In the genomic region with DNA sequence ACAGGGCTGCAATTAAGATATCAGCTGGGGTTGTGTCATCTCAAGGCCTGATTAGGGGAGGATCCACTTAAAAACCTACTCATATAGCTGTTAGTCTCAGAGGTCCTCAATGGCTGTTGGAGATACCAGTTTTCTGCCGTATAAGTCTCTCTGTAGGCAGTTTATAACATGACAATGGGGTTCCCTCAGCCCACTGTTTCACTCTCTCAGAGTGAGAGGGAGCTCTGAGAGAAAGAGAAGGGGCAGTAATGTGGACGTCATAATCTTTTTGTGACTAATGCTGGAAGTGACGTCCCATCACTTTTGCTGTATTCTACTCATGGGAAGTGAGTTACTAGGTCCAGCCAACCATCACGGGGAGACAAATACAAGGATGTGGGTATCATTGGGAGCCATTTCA, we compare ENCODE assay signal across 28 cellular contexts.
DNase-seq lines count a peak whose midpoint lies in the region; ATAC-seq lines count a peak whose summit lies in the region.
"Had no signal": no experiment of that assay in that cellular context is flagged by ENCODE, and none has a peak within 500 bp of the region (broad histone marks: within the 10 kb centered on the region; RNA-seq: fewer than 3 reads in every experiment).

No MANE protein-coding gene starts in this region.

- H3K27me3 ChIP-seq in mesendoderm (ENCODE audit: insufficient read depth, low read length, poor library complexity), result no peaks in the 10 kb centered on the region
- H3K27me3 ChIP-seq: heart left ventricle, ovary, testis had no signal

- no peak overlapping the region for H3K18ac ChIP-seq in mesendoderm (ENCODE audit: low read length)

- DNase-seq in activated CD8-positive, alpha-beta memory T cell treated with anti-CD3 and anti-CD28 coated beads, Interleukin-2, amount 10 ng/mL, durations not matched to agents 7 days and 5 days, result no peak
- DNase-seq in activated CD8-positive, alpha-beta memory T cell treated with anti-CD3 and anti-CD28 coated beads for 24 hours, result no peak
- DNase-seq in T-helper 17 cell (no peak), mesendoderm (peak; percentile 34), SKM-1 treated with dmso at 0.1 percent for 144 hours (lab: John Stamatoyannopoulos, UW; ENCODE audit: unreplicated experiment) (no peak)
- DNase-seq: activated CD4-positive, alpha-beta memory T cell treated with anti-CD3 and anti-CD28 coated beads for 36 hours; activated effector memory CD4-positive, alpha-beta T cell treated with Interleukin-2 at 50 U/mL for 16 hours; activated naive CD8-positive, alpha-beta T cell treated with anti-CD3 and anti-CD28 coated beads for 36 hours; aorta; GOT3; heart left ventricle; kidney; midbrain; MM.1S; naive thymus-derived CD4-positive, alpha-beta T cell; NCI-H1930; NCI-H524 treated with DMSO at 0.1 percent for 48 hours; ovary; SK-N-SH; stimulated activated naive CD8-positive, alpha-beta T cell treated with anti-CD3 and anti-CD28 coated beads, Interleukin-15, Interleukin-2, amounts not matched to agents 100 U/mL and 50 U/mL, for 24 hours; testis had no signal

- no peak for ATAC-seq in activated CD8-positive, alpha-beta memory T cell treated with anti-CD3 and anti-CD28 coated beads, Interleukin-2, amount 10 ng/mL, durations not matched to agents 7 days and 5 days
- ATAC-seq in T-helper 17 cell (peak; percentile 10), GM21423 (IDR thresholded peaks at IDR 0.05; ENCODE audit: unreplicated experiment) (no peak), HG03175 (IDR thresholded peaks at IDR 0.05; ENCODE audit: unreplicated experiment) (no peak)
- ATAC-seq in stimulated activated memory B cell treated with anti-CD40 and anti-IgM and Interleukin-4, amounts not matched to agents 10 μg/mL and 1 μg/mL and 100 μg/mL, for 72 hours, result no peak
- ATAC-seq: activated CD4-positive, CD25-positive, alpha-beta regulatory T cell treated with anti-CD3 and anti-CD28 coated beads, Interleukin-2, amount 50 U/mL, for 24 hours; esophagus mucosa; heart left ventricle; naive thymus-derived CD4-positive, alpha-beta T cell; stimulated activated naive CD8-positive, alpha-beta T cell treated with anti-CD3 and anti-CD28 coated beads, Interleukin-15, Interleukin-2, amounts not matched to agents 100 U/mL and 50 U/mL, for 24 hours had no signal

- peaks cover 3% of the 10 kb centered on the region for H3K79me1 ChIP-seq in mesendoderm (ENCODE audit: low read length)

- no CpG with 5 or more reads among the region's 4 CpGs for WGBS in mesendoderm (ENCODE audit: extremely low coverage, insufficient coverage, low lambda C conversion rate)

- H3K27me3 Mint-ChIP-seq in activated CD8-positive, alpha-beta memory T cell treated with anti-CD3 and anti-CD28 coated beads, Interleukin-2, amount 10 ng/mL, durations not matched to agents 7 days and 5 days, result no peaks in the 10 kb centered on the region
- no peaks in the 10 kb centered on the region for H3K27me3 Mint-ChIP-seq in T-helper 17 cell
- no peaks in the 10 kb centered on the region for H3K27me3 Mint-ChIP-seq in stimulated activated memory B cell treated with anti-CD40 and anti-IgM and Interleukin-4, amounts not matched to agents 10 μg/mL and 1 μg/mL and 100 μg/mL, for 72 hours
- H3K27me3 Mint-ChIP-seq: activated CD4-positive, alpha-beta memory T cell treated with anti-CD3 and anti-CD28 coated beads for 36 hours; activated naive CD8-positive, alpha-beta T cell treated with anti-CD3 and anti-CD28 coated beads for 36 hours; naive thymus-derived CD4-positive, alpha-beta T cell had no signal

- H3K4me3 ChIP-seq in mesendoderm (ENCODE audit: low read length), result no peak overlapping the region
- H3K4me3 ChIP-seq: heart left ventricle, ovary, testis had no signal

- no peak overlapping the region for H3K27ac ChIP-seq in mesendoderm (ENCODE audit: low read depth, low read length)
- H3K27ac ChIP-seq: heart left ventricle, KMS-11, ovary, testis had no signal

- H3K36me3 ChIP-seq in mesendoderm (ENCODE audit: control insufficient read depth, insufficient read depth, low read length), result no peaks in the 10 kb centered on the region
- H3K36me3 ChIP-seq: heart left ventricle, ovary had no signal

- H3K9me3 Mint-ChIP-seq in activated CD8-positive, alpha-beta memory T cell treated with anti-CD3 and anti-CD28 coated beads, Interleukin-2, amount 10 ng/mL, durations not matched to agents 7 days and 5 days (ENCODE audit: low read depth), result no peaks in the 10 kb centered on the region
- no peaks in the 10 kb centered on the region for H3K9me3 Mint-ChIP-seq in stimulated activated memory B cell treated with anti-CD40 and anti-IgM and Interleukin-4, amounts not matched to agents 10 μg/mL and 1 μg/mL and 100 μg/mL, for 72 hours
- H3K9me3 Mint-ChIP-seq: activated CD4-positive, alpha-beta memory T cell treated with anti-CD3 and anti-CD28 coated beads for 36 hours; activated naive CD8-positive, alpha-beta T cell treated with anti-CD3 and anti-CD28 coated beads for 36 hours; naive thymus-derived CD4-positive, alpha-beta T cell; T-helper 1 cell treated with Interleukin-12 subunit alpha and Interleukin-12 subunit beta and Interleukin-4 antibody, amounts not matched to agents 30 μg/mL and 1 μg/mL, for 36 hours had no signal

- no peak overlapping the region for H2BK15ac ChIP-seq in mesendoderm (replicated peaks; ENCODE audit: low read depth)

- no peak overlapping the region for H2BK5ac ChIP-seq in mesendoderm (ENCODE audit: low read length)

- H3K27ac Mint-ChIP-seq in activated CD8-positive, alpha-beta memory T cell treated with anti-CD3 and anti-CD28 coated beads, Interleukin-2, amount 10 ng/mL, durations not matched to agents 7 days and 5 days, result peak overlapping the region; percentile 18
- peak overlapping the region; percentile 81 for H3K27ac Mint-ChIP-seq in T-helper 17 cell
- peak overlapping the region; percentile 52 for H3K27ac Mint-ChIP-seq in stimulated activated memory B cell treated with anti-CD40 and anti-IgM and Interleukin-4, amounts not matched to agents 10 μg/mL and 1 μg/mL and 100 μg/mL, for 72 hours
- H3K27ac Mint-ChIP-seq: activated CD4-positive, alpha-beta memory T cell treated with anti-CD3 and anti-CD28 coated beads for 36 hours; activated naive CD8-positive, alpha-beta T cell treated with anti-CD3 and anti-CD28 coated beads for 36 hours; T-helper 1 cell treated with Interleukin-12 subunit alpha and Interleukin-12 subunit beta and Interleukin-4 antibody, amounts not matched to agents 30 μg/mL and 1 μg/mL, for 36 hours had no signal

- peaks cover 4% of the 10 kb centered on the region for H3K4me1 Mint-ChIP-seq in activated CD8-positive, alpha-beta memory T cell treated with anti-CD3 and anti-CD28 coated beads, Interleukin-2, amount 10 ng/mL, durations not matched to agents 7 days and 5 days
- H3K4me1 Mint-ChIP-seq in T-helper 17 cell, result peaks cover 34% of the 10 kb centered on the region
- H3K4me1 Mint-ChIP-seq in stimulated activated memory B cell treated with anti-CD40 and anti-IgM and Interleukin-4, amounts not matched to agents 10 μg/mL and 1 μg/mL and 100 μg/mL, for 72 hours, result peaks cover 30% of the 10 kb centered on the region

- no peak overlapping the region for H3K4me2 ChIP-seq in mesendoderm (ENCODE audit: low read length)
- H3K4me2 ChIP-seq: KMS-11, SK-N-SH had no signal

- H3K4me1 ChIP-seq in mesendoderm (ENCODE audit: control insufficient read depth, low read depth, low read length), result peaks cover 2% of the 10 kb centered on the region
- H3K4me1 ChIP-seq: heart left ventricle, testis had no signal

- H3K56ac ChIP-seq in mesendoderm (ENCODE audit: low read length), result no peak overlapping the region

- H2AK5ac ChIP-seq in mesendoderm (ENCODE audit: low read length), result no peak overlapping the region

- no peak overlapping the region for H4K5ac ChIP-seq in mesendoderm (ENCODE audit: low read length)

- no peak overlapping the region for H2BK120ac ChIP-seq in mesendoderm (ENCODE audit: low read depth, low read length)

- no peaks in the 10 kb centered on the region for H3K9me3 ChIP-seq in T-helper 17 cell (ENCODE audit: control insufficient read depth, low read length, poor library complexity, severe bottlenecking)
- H3K9me3 ChIP-seq: heart left ventricle, ovary, SK-N-SH, testis had no signal

- no peak overlapping the region for H3K4ac ChIP-seq in mesendoderm (ENCODE audit: low read depth, low read length)

- H3K4me3 Mint-ChIP-seq in activated CD8-positive, alpha-beta memory T cell treated with anti-CD3 and anti-CD28 coated beads, Interleukin-2, amount 10 ng/mL, durations not matched to agents 7 days and 5 days, result no peak overlapping the region
- no peak overlapping the region for H3K4me3 Mint-ChIP-seq in T-helper 17 cell
- H3K4me3 Mint-ChIP-seq in stimulated activated memory B cell treated with anti-CD40 and anti-IgM and Interleukin-4, amounts not matched to agents 10 μg/mL and 1 μg/mL and 100 μg/mL, for 72 hours, result no peak overlapping the region
- H3K4me3 Mint-ChIP-seq: activated CD4-positive, alpha-beta memory T cell treated with anti-CD3 and anti-CD28 coated beads for 36 hours; activated naive CD8-positive, alpha-beta T cell treated with anti-CD3 and anti-CD28 coated beads for 36 hours; naive thymus-derived CD4-positive, alpha-beta T cell; T-helper 1 cell treated with Interleukin-12 subunit alpha and Interleukin-12 subunit beta and Interleukin-4 antibody, amounts not matched to agents 30 μg/mL and 1 μg/mL, for 36 hours had no signal

- H4K8ac ChIP-seq in mesendoderm (ENCODE audit: low read depth, low read length), result no peak overlapping the region

- H3K36me3 Mint-ChIP-seq in activated CD8-positive, alpha-beta memory T cell treated with anti-CD3 and anti-CD28 coated beads, Interleukin-2, amount 10 ng/mL, durations not matched to agents 7 days and 5 days, result peaks cover 13% of the 10 kb centered on the region
- peaks cover 3% of the 10 kb centered on the region for H3K36me3 Mint-ChIP-seq in T-helper 17 cell (ENCODE audit: low read depth)
- H3K36me3 Mint-ChIP-seq in stimulated activated memory B cell treated with anti-CD40 and anti-IgM and Interleukin-4, amounts not matched to agents 10 μg/mL and 1 μg/mL and 100 μg/mL, for 72 hours, result peaks cover 6% of the 10 kb centered on the region
- H3K36me3 Mint-ChIP-seq: activated CD4-positive, alpha-beta memory T cell treated with anti-CD3 and anti-CD28 coated beads for 36 hours had no signal

- CTCF ChIA-PET in activated CD8-positive, alpha-beta memory T cell treated with anti-CD3 and anti-CD28 coated beads, Interleukin-2, amount 10 ng/mL, durations not matched to agents 7 days and 5 days (lab: Charles Lee), result no interaction called here

- peaks cover 4% of the 10 kb centered on the region for H3K79me2 ChIP-seq in mesendoderm (ENCODE audit: control insufficient read depth, insufficient read depth, low read length)

- H3K9ac ChIP-seq in mesendoderm (ENCODE audit: low read length), result no peak overlapping the region
- H3K9ac ChIP-seq: KMS-11, SK-N-SH had no signal

- no peak overlapping the region for H3K23ac ChIP-seq in mesendoderm (ENCODE audit: low read length)

Comparison
In these comparisons a context has a peak if more than half of its experiments do, and no peak if none do; other contexts are left out.
1. H3K27ac Mint-ChIP-seq: peak in every context shown above with its lines; median percentile 81 in T-helper 17 cell; 52 in stimulated activated memory B cell treated with anti-CD40 and anti-IgM and Interleukin-4, amounts not matched to agents 10 μg/mL and 1 μg/mL and 100 μg/mL, for 72 hours; 18 in activated CD8-positive, alpha-beta memory T cell treated with anti-CD3 and anti-CD28 coated beads, Interleukin-2, amount 10 ng/mL, durations not matched to agents 7 days and 5 days.